15 cellular contexts compared by ENCODE assay signal in the genomic region with DNA sequence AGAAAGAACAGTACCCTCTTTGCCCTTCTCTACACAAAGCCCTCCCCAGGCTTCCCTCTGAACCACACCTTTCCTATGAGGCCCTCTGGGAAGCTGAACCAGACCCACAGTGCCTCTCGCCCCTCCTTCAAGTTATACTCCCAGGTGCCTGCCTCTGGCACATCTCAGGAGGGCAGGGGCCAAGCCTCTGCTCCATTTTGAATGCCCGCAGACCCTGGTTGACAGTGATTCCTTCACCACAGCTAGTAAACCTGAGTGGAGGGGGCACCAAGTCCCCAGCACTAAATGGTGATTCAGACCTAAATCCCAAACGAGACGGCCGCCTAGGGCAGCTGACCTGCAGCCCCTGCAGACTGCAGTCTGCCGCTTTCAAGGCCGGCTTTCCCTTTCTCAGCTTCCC.
"Had no signal": no experiment of that assay in that cellular context is flagged by ENCODE, and none has a peak within 500 bp of the region (broad histone marks: within the 10 kb centered on the region; RNA-seq: fewer than 3 reads in every experiment).

No MANE protein-coding gene starts in this region.

- ATAC-seq: pancreas had no signal

- H3K27ac Mint-ChIP-seq: activated B cell treated with CpG ODN at 0.5 μM for 24 hours; activated naive CD8-positive, alpha-beta T cell treated with anti-CD3 and anti-CD28 coated beads for 36 hours; endodermal cell had no signal

- H3K27me3 Mint-ChIP-seq: activated naive CD8-positive, alpha-beta T cell treated with anti-CD3 and anti-CD28 coated beads for 36 hours had no signal

- H3K36me3 Mint-ChIP-seq: activated naive CD8-positive, alpha-beta T cell treated with anti-CD3 and anti-CD28 coated beads for 36 hours had no signal

- H3K4me1 Mint-ChIP-seq: activated B cell treated with CpG ODN at 0.5 μM for 24 hours; activated naive CD8-positive, alpha-beta T cell treated with anti-CD3 and anti-CD28 coated beads for 36 hours; endodermal cell had no signal

- H3K9me3 ChIP-seq: pancreas, thoracic aorta had no signal

- H3K4me3 ChIP-seq: pancreas, thoracic aorta had no signal

- H3K9me3 Mint-ChIP-seq: activated B cell treated with CpG ODN at 0.5 μM for 24 hours; activated naive CD8-positive, alpha-beta T cell treated with anti-CD3 and anti-CD28 coated beads for 36 hours; endodermal cell; neural crest cell had no signal

- H3K36me3 ChIP-seq: pancreas, thoracic aorta had no signal

- H3K27ac ChIP-seq: pancreas had no signal

- H3K27me3 ChIP-seq: pancreas had no signal

- DNase-seq: activated B cell treated with CpG ODN at 0.5 μM for 24 hours; activated CD4-positive, alpha-beta T cell treated with anti-CD3 and anti-CD28 coated beads, Interleukin-2, amount 50 U/mL, for 1 hour; activated gamma-delta T cell; activated naive CD8-positive, alpha-beta T cell treated with anti-CD3 and anti-CD28 coated beads for 36 hours; activated T-cell treated with anti-CD3 and anti-CD28 coated beads, Interleukin-2, amount 50 U/mL, for 1 hour; erythroblast; mesendoderm; pancreas; stimulated activated CD4-positive, alpha-beta T cell treated with anti-CD3 and anti-CD28 coated beads, Interleukin-12 subunit alpha, Interleukin-12 subunit beta, amount 100 ng/mL, for 4 hours; stimulated activated CD4-positive, alpha-beta T cell treated with anti-CD3 and anti-CD28 coated beads, Interleukin-2, amount 100 ng/mL, for 48 hours; stimulated activated naive CD4-positive, alpha-beta T cell treated with Interleukin-2 at 50 U/mL for 16 hours; T-helper 2 cell had no signal

- H3K4me1 ChIP-seq: pancreas had no signal

- H3K4me3 Mint-ChIP-seq: activated B cell treated with CpG ODN at 0.5 μM for 24 hours; activated naive CD8-positive, alpha-beta T cell treated with anti-CD3 and anti-CD28 coated beads for 36 hours; endodermal cell; neural crest cell had no signal
